1 cellular context compared by ENCODE assay signal in the genomic region with DNA sequence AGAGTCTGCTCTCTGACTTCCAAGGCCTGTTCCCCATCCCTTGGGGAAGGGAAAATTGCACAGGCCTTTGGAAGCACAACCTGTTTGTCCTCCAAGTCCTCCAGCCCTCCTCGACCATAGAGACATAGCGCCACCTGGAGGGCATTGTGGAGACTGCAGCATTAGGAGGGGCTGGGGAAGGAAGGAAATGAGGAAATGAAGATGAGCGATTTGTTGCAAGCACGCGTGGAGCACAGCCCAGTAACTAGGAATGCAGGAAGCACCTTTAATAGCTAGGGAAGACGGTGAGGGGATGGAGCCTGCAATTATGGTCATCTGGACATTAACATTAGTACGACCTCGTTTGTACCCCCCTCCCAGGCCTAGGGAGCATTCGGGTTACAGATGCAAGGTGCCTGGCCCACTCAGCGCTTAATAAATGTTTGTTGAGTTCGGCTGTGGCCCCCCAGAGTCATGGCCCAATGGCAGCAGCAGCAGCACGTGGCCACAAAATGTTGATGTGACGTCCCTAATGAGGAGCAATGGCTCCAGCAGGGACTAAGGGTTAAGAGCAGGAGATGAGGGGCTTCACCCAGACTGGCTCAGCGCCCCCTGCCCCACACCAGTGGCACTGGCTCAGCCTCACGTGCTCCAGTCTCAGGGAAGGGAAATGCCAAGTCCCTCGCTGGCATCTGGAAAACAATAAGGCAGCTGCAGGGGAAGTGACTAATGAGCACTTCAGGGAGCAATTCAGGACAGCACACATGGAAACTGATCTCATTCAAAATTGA.
TF ChIP-seq lines count a peak whose summit lies in the region.

No MANE protein-coding gene starts in this region.

TF ChIP-seq in HepG2, 621 proteins besides CTCF, POLR2A, EP300 and RAD21 (continued from another document and continues in another):
- TF ChIP-seq, protein P1, sequence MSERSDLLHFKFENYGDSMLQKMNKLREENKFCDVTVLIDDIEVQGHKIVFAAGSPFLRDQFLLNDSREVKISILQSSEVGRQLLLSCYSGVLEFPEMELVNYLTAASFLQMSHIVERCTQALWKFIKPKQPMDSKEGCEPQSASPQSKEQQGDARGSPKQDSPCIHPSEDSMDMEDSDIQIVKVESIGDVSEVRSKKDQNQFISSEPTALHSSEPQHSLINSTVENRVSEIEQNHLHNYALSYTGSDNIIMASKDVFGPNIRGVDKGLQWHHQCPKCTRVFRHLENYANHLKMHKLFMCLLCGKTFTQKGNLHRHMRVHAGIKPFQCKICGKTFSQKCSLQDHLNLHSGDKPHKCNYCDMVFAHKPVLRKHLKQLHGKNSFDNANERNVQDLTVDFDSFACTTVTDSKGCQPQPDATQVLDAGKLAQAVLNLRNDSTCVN (CRISPR knock-in tag; IDR thresholded peaks at IDR 0.05; ENCODE audit: borderline replicate concordance) = no peak
- TF ChIP-seq ZNF335 (CRISPR knock-in tag; IDR thresholded peaks at IDR 0.05) (0 out of 2 replicates have a peak, but pooled peaks have one; percentile 39), FOSL2 (CRISPR knock-in tag; IDR thresholded peaks at IDR 0.05) (peak; percentile 30; the same call in 1 of the 2 replicates), BORCS8-MEF2B (CRISPR knock-in tag; IDR thresholded peaks at IDR 0.05) (peak; percentile 82; the same call in 1 of the 2 replicates), ZNF432 (CRISPR knock-in tag; IDR thresholded peaks at IDR 0.05; ENCODE audit: borderline replicate concordance) (no peak), BRCA1 (CRISPR knock-in tag; IDR thresholded peaks at IDR 0.05) (no peak), IRF2 (CRISPR knock-in tag; IDR thresholded peaks at IDR 0.05) (peak; percentile 60; the same call in 1 of the 2 replicates), ZNF350 (CRISPR knock-in tag; IDR thresholded peaks at IDR 0.05; ENCODE audit: borderline replicate concordance, low read depth) (peak; percentile 15; the same call in 1 of the 2 replicates), NCOR1 (IDR thresholded peaks at IDR 0.05; ENCODE audit: borderline replicate concordance, low read length) (no peak), ZNF781 (CRISPR knock-in tag; IDR thresholded peaks at IDR 0.05; ENCODE audit: borderline replicate concordance, not compliant biosample characterization) (no peak), RARG (CRISPR knock-in tag; IDR thresholded peaks at IDR 0.05; ENCODE audit: low read depth) (no peak), ZNF772 (CRISPR knock-in tag; IDR thresholded peaks at IDR 0.05) (0 out of 2 replicates have a peak, but pooled peaks have one; percentile 46), ZNF615 (CRISPR knock-in tag; IDR thresholded peaks at IDR 0.05; ENCODE audit: borderline replicate concordance) (no peak), YEATS4 (CRISPR knock-in tag; IDR thresholded peaks at IDR 0.05; ENCODE audit: borderline replicate concordance) (no peak), MTF1 (CRISPR knock-in tag; IDR thresholded peaks at IDR 0.05) (no peak), PAWR (CRISPR knock-in tag; IDR thresholded peaks at IDR 0.05; ENCODE audit: borderline replicate concordance) (no peak), ZNF556 (CRISPR knock-in tag; IDR thresholded peaks at IDR 0.05; ENCODE audit: borderline replicate concordance) (no peak), ATM (IDR thresholded peaks at IDR 0.05; ENCODE audit: borderline replicate concordance) (no peak), ZFP36 (IDR thresholded peaks at IDR 0.05; ENCODE audit: borderline replicate concordance, low read depth, low read length, partially characterized antibody) (peak; percentile 10), KMT2B (CRISPR knock-in tag; IDR thresholded peaks at IDR 0.05) (0 out of 2 replicates have a peak, but pooled peaks have one; percentile 36)
- TF ChIP-seq, protein P2, sequence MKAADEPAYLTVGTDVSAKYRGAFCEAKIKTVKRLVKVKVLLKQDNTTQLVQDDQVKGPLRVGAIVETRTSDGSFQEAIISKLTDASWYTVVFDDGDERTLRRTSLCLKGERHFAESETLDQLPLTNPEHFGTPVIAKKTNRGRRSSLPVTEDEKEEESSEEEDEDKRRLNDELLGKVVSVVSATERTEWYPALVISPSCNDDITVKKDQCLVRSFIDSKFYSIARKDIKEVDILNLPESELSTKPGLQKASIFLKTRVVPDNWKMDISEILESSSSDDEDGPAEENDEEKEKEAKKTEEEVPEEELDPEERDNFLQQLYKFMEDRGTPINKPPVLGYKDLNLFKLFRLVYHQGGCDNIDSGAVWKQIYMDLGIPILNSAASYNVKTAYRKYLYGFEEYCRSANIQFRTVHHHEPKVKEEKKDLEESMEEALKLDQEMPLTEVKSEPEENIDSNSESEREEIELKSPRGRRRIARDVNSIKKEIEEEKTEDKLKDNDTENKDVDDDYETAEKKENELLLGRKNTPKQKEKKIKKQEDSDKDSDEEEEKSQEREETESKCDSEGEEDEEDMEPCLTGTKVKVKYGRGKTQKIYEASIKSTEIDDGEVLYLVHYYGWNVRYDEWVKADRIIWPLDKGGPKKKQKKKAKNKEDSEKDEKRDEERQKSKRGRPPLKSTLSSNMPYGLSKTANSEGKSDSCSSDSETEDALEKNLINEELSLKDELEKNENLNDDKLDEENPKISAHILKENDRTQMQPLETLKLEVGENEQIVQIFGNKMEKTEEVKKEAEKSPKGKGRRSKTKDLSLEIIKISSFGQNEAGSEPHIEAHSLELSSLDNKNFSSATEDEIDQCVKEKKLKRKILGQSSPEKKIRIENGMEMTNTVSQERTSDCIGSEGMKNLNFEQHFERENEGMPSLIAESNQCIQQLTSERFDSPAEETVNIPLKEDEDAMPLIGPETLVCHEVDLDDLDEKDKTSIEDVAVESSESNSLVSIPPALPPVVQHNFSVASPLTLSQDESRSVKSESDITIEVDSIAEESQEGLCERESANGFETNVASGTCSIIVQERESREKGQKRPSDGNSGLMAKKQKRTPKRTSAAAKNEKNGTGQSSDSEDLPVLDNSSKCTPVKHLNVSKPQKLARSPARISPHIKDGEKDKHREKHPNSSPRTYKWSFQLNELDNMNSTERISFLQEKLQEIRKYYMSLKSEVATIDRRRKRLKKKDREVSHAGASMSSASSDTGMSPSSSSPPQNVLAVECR (CRISPR knock-in tag; IDR thresholded peaks at IDR 0.05; ENCODE audit: borderline replicate concordance) = peak; percentile 20; the same call in 1 of the 2 replicates
- TF ChIP-seq, protein P3, sequence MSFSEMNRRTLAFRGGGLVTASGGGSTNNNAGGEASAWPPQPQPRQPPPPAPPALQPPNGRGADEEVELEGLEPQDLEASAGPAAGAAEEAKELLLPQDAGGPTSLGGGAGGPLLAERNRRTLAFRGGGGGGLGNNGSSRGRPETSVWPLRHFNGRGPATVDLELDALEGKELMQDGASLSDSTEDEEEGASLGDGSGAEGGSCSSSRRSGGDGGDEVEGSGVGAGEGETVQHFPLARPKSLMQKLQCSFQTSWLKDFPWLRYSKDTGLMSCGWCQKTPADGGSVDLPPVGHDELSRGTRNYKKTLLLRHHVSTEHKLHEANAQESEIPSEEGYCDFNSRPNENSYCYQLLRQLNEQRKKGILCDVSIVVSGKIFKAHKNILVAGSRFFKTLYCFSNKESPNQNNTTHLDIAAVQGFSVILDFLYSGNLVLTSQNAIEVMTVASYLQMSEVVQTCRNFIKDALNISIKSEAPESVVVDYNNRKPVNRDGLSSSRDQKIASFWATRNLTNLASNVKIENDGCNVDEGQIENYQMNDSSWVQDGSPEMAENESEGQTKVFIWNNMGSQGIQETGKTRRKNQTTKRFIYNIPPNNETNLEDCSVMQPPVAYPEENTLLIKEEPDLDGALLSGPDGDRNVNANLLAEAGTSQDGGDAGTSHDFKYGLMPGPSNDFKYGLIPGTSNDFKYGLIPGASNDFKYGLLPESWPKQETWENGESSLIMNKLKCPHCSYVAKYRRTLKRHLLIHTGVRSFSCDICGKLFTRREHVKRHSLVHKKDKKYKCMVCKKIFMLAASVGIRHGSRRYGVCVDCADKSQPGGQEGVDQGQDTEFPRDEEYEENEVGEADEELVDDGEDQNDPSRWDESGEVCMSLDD (CRISPR knock-in tag; IDR thresholded peaks at IDR 0.05; ENCODE audit: borderline replicate concordance) = no peak
- TF ChIP-seq, protein P4, sequence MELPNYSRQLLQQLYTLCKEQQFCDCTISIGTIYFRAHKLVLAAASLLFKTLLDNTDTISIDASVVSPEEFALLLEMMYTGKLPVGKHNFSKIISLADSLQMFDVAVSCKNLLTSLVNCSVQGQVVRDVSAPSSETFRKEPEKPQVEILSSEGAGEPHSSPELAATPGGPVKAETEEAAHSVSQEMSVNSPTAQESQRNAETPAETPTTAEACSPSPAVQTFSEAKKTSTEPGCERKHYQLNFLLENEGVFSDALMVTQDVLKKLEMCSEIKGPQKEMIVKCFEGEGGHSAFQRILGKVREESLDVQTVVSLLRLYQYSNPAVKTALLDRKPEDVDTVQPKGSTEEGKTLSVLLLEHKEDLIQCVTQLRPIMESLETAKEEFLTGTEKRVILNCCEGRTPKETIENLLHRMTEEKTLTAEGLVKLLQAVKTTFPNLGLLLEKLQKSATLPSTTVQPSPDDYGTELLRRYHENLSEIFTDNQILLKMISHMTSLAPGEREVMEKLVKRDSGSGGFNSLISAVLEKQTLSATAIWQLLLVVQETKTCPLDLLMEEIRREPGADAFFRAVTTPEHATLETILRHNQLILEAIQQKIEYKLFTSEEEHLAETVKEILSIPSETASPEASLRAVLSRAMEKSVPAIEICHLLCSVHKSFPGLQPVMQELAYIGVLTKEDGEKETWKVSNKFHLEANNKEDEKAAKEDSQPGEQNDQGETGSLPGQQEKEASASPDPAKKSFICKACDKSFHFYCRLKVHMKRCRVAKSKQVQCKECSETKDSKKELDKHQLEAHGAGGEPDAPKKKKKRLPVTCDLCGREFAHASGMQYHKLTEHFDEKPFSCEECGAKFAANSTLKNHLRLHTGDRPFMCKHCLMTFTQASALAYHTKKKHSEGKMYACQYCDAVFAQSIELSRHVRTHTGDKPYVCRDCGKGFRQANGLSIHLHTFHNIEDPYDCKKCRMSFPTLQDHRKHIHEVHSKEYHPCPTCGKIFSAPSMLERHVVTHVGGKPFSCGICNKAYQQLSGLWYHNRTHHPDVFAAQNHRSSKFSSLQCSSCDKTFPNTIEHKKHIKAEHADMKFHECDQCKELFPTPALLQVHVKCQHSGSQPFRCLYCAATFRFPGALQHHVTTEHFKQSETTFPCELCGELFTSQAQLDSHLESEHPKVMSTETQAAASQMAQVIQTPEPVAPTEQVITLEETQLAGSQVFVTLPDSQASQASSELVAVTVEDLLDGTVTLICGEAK (IDR thresholded peaks at IDR 0.05) = no peak
- TF ChIP-seq, protein P4 (CRISPR knock-in tag; IDR thresholded peaks at IDR 0.05) = no peak
- TF ChIP-seq, protein P5, sequence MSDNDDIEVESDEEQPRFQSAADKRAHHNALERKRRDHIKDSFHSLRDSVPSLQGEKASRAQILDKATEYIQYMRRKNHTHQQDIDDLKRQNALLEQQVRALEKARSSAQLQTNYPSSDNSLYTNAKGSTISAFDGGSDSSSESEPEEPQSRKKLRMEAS (IDR thresholded peaks at IDR 0.05) = peak; percentile 16; the same call in 1 of the 2 replicates
- TF ChIP-seq, protein P6, sequence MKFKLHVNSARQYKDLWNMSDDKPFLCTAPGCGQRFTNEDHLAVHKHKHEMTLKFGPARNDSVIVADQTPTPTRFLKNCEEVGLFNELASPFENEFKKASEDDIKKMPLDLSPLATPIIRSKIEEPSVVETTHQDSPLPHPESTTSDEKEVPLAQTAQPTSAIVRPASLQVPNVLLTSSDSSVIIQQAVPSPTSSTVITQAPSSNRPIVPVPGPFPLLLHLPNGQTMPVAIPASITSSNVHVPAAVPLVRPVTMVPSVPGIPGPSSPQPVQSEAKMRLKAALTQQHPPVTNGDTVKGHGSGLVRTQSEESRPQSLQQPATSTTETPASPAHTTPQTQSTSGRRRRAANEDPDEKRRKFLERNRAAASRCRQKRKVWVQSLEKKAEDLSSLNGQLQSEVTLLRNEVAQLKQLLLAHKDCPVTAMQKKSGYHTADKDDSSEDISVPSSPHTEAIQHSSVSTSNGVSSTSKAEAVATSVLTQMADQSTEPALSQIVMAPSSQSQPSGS (CRISPR knock-in tag; IDR thresholded peaks at IDR 0.05) = peak; percentile 55; the same call in 1 of the 2 replicates
- TF ChIP-seq, protein P7, sequence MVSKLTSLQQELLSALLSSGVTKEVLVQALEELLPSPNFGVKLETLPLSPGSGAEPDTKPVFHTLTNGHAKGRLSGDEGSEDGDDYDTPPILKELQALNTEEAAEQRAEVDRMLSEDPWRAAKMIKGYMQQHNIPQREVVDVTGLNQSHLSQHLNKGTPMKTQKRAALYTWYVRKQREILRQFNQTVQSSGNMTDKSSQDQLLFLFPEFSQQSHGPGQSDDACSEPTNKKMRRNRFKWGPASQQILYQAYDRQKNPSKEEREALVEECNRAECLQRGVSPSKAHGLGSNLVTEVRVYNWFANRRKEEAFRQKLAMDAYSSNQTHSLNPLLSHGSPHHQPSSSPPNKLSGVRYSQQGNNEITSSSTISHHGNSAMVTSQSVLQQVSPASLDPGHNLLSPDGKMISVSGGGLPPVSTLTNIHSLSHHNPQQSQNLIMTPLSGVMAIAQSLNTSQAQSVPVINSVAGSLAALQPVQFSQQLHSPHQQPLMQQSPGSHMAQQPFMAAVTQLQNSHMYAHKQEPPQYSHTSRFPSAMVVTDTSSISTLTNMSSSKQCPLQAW (CRISPR knock-in tag; IDR thresholded peaks at IDR 0.05) = peak; percentile 78
- TF ChIP-seq, protein P8, sequence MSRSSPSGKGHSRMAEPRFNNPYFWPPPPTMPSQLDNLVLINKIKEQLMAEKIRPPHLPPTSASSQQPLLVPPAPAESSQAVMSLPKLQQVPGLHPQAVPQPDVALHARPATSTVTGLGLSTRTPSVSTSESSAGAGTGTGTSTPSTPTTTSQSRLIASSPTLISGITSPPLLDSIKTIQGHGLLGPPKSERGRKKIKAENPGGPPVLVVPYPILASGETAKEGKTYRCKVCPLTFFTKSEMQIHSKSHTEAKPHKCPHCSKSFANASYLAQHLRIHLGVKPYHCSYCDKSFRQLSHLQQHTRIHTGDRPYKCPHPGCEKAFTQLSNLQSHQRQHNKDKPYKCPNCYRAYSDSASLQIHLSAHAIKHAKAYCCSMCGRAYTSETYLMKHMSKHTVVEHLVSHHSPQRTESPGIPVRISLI (CRISPR knock-in tag; IDR thresholded peaks at IDR 0.05; ENCODE audit: borderline replicate concordance) = peak; percentile 68; the same call in 1 of the 2 replicates
